ENCODE assay signal across 1 cellular context in the genomic region with DNA sequence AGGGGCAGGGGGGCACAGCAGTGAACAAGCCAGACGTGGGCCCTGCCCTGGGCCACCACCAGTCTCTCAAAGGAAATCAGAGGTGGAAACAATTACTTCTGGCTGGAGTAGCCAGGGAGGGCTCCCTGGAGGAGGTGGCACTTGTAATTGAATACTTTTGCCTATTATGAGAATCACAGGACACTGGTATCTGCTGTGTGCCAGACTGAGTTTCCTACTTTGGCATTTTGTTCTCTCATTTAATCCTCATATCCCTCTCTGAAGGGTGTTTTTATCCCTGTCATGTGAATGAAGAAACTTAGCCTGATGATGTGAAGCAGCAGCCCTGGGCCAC.
TF ChIP-seq lines count a peak whose summit lies in the region.

No MANE protein-coding gene starts in this region.

TF ChIP-seq in SK-N-SH treated with all-trans-retinoic acid at 6 μM for 48 hours, 23 proteins besides CTCF, POLR2A, EP300 and RAD21 (continued from another document):
- TF ChIP-seq PATZ1 (CRISPR knock-in tag; IDR thresholded peaks at IDR 0.05; ENCODE audit: borderline replicate concordance) (no peak), ISL1 (CRISPR knock-in tag; IDR thresholded peaks at IDR 0.05) (no peak), TSHZ2 (CRISPR knock-in tag; IDR thresholded peaks at IDR 0.05) (no peak), ARNTL (CRISPR knock-in tag; IDR thresholded peaks at IDR 0.05; ENCODE audit: borderline replicate concordance, low read depth) (no peak), BACH2 (CRISPR knock-in tag; IDR thresholded peaks at IDR 0.05; ENCODE audit: borderline replicate concordance) (no peak)
- TF ChIP-seq, protein P1, sequence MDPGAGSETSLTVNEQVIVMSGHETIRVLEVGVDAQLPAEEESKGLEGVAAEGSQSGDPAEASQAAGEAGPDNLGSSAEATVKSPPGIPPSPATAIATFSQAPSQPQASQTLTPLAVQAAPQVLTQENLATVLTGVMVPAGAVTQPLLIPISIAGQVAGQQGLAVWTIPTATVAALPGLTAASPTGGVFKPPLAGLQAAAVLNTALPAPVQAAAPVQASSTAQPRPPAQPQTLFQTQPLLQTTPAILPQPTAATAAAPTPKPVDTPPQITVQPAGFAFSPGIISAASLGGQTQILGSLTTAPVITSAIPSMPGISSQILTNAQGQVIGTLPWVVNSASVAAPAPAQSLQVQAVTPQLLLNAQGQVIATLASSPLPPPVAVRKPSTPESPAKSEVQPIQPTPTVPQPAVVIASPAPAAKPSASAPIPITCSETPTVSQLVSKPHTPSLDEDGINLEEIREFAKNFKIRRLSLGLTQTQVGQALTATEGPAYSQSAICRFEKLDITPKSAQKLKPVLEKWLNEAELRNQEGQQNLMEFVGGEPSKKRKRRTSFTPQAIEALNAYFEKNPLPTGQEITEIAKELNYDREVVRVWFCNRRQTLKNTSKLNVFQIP (CRISPR knock-in tag; IDR thresholded peaks at IDR 0.05; ENCODE audit: borderline replicate concordance, low read depth), result no peak
